Comparison of ENCODE assay signal across 20 cellular contexts in genomic region chr5:67462150-67462549, GRCh38.
DNase-seq lines count a peak whose midpoint lies in the region; ATAC-seq and TF ChIP-seq lines count a peak whose summit lies in the region.
"Had no signal": no experiment of that assay in that cellular context is flagged by ENCODE, and none has a peak within 500 bp of the region (broad histone marks: within the 10 kb centered on the region; RNA-seq: fewer than 3 reads in every experiment).

No MANE protein-coding gene starts in this region.

- H3K4me1 ChIP-seq in skeletal muscle tissue (ENCODE audit: control insufficient read depth in 3 of 3, insufficient read depth in 3 of 3, low read length in 3 of 3) = peaks cover 0 to 6% (median 0%) of the 10 kb centered on the region in 3 donors
- H3K4me1 ChIP-seq: A549; BLaER1 treated with 17β-estradiol and CSF1 and Interleukin-3, amounts not matched to agents 10 nM and 100 nM; Caco-2; SJSA1 had no signal

- peaks cover 0 to 6% (median 0%) of the 10 kb centered on the region in 3 donors for H3K36me3 ChIP-seq in skeletal muscle tissue (ENCODE audit: control insufficient read depth in 3 of 3, insufficient read depth in 3 of 3, low read length in 3 of 3)
- H3K36me3 ChIP-seq: BLaER1 treated with 17β-estradiol and CSF1 and Interleukin-3, amounts not matched to agents 10 nM and 100 nM; MG63; SJSA1 had no signal

- H3K9me3 ChIP-seq in skeletal muscle tissue (ENCODE audit: control insufficient read depth in 3 of 3, low read length in 3 of 3) = no peaks in the 10 kb centered on the region
- H3K9me3 ChIP-seq: A549, Caco-2, MG63 had no signal

- no peak overlapping the region for H3K4me3 ChIP-seq in fibroblast of mammary gland (ENCODE audit: control insufficient read depth, low read depth, low read length)
- no peak overlapping the region for H3K4me3 ChIP-seq in skeletal muscle tissue (ENCODE audit: low read length in 3 of 3)
- H3K4me3 ChIP-seq: A549; BLaER1 treated with 17β-estradiol and CSF1 and Interleukin-3, amounts not matched to agents 10 nM and 100 nM; K562; MG63; SJSA1 had no signal

- no peak overlapping the region for H3K9ac ChIP-seq in skeletal muscle tissue (ENCODE audit: low read depth in 1 of 3, low read length in 3 of 3)
- H3K9ac ChIP-seq: BLaER1 treated with 17β-estradiol and CSF1 and Interleukin-3, amounts not matched to agents 10 nM and 100 nM had no signal

- no peak for TF ChIP-seq CTCF in fibroblast of mammary gland (conservative IDR thresholded peaks at IDR 0.05; ENCODE audit: control insufficient read depth, insufficient read depth, low read depth, low read length)

- DNase-seq in EH (ENCODE audit: low read depth) (peak; percentile 21), NCI-H2171 treated with DMSO at 0.1 percent for 48 hours (lab: John Stamatoyannopoulos, UW) (peak; percentile 26), fibroblast of mammary gland (ENCODE audit: low read depth) (peak; percentile 41), dermis blood vessel endothelial cell (no peak), cerebellum (ENCODE audit: low spot score) (no peak)
- DNase-seq: Caco-2; CD4-positive, alpha-beta memory T cell; DND-41; MG63; NCI-H1436; NCI-H2029; NCI-H524 treated with DMSO at 0.1 percent for 48 hours; NCI-H82 had no signal

- peak overlapping the region; percentile 11 for H3K27ac ChIP-seq in skeletal muscle tissue (ENCODE audit: low read depth, low read length)
- H3K27ac ChIP-seq: A549; BLaER1 treated with 17β-estradiol and CSF1 and Interleukin-3, amounts not matched to agents 10 nM and 100 nM; SJSA1 had no signal

- ATAC-seq in HG03108 (IDR thresholded peaks at IDR 0.05; ENCODE audit: unreplicated experiment) = no peak
- ATAC-seq: A549, HepG2, K562 had no signal

- H3K27me3 ChIP-seq in skeletal muscle tissue (ENCODE audit: control insufficient read depth in 3 of 3, insufficient read depth in 3 of 3, low read length in 3 of 3) = no peaks in the 10 kb centered on the region
- H3K27me3 ChIP-seq: BLaER1 treated with 17β-estradiol and CSF1 and Interleukin-3, amounts not matched to agents 10 nM and 100 nM; MG63; SJSA1 had no signal

Comparison
In these comparisons a context has a peak if more than half of its experiments do, and no peak if none do; other contexts are left out.
1. DNase-seq: peak in EH (single experiment), NCI-H2171 treated with DMSO at 0.1 percent for 48 hours (single experiment) and fibroblast of mammary gland (single experiment); none in dermis blood vessel endothelial cell (single experiment) and cerebellum (single experiment).